1 cellular context compared by ENCODE assay signal in genomic region chr10:121393522-121393921, GRCh38.
TF ChIP-seq lines count a peak whose summit lies in the region.

No MANE protein-coding gene starts in this region.

TF ChIP-seq in GM23338, 12 proteins besides CTCF, POLR2A, EP300 and RAD21 (continued from another document):
- TF ChIP-seq REST (IDR thresholded peaks at IDR 0.05; ENCODE audit: unreplicated experiment) (no peak), POLR2AphosphoS5 (IDR thresholded peaks at IDR 0.05; ENCODE audit: low read depth) (no peak), ZNF331 (CRISPR knock-in tag; IDR thresholded peaks at IDR 0.05; ENCODE audit: low read depth) (no peak), NANOG (IDR thresholded peaks at IDR 0.05; ENCODE audit: borderline replicate concordance) (no peak), EZH2 (IDR thresholded peaks at IDR 0.05; ENCODE audit: low read depth, unreplicated experiment) (no peak), CREB1 (CRISPR knock-in tag; IDR thresholded peaks at IDR 0.05; ENCODE audit: low read depth) (no peak), STAT1 (IDR thresholded peaks at IDR 0.05; ENCODE audit: unreplicated experiment) (no peak), ETS1 (IDR thresholded peaks at IDR 0.05) (no peak), EZH2phosphoT487 (IDR thresholded peaks at IDR 0.05; ENCODE audit: unreplicated experiment) (no peak), ZNF114 (CRISPR knock-in tag; IDR thresholded peaks at IDR 0.05) (no peak)
TF ChIP-seq in GM23338: peak in this region for 0.
